In the genomic region with DNA sequence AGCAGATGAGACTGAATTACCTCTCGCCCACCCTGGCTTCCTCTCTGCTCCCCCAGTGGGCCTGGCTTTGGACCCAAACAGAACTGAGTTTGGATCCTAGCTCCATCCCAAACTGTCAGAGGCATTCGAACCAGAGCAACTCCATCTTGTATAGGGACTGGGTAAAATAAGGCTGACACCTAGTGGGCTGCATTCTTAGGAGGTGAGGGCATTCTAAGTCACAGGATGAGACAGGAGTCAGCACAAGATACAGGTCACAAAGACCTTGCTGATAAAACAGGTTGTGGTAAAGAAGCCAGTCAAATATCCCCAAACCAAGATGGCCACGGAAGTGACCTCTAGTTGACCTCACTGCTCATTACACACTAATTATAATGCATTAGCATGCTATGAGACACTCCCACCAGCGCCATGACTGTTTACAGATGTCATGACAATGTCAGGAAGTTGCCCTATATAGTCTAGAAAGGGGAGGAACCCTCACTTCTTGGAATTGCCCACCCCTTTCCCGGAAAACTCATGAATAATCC, we compare ENCODE assay signal across 1 cellular context.
A peak's percentile ranks its signal among the peaks of the same experiment; 100 is the strongest.
TF ChIP-seq lines count a peak whose summit lies in the region.

No MANE protein-coding gene starts in this region.

TF ChIP-seq in K562, 482 proteins besides CTCF, POLR2A, EP300 and RAD21 (continued from another document and continues in another):
- TF ChIP-seq, protein P1, sequence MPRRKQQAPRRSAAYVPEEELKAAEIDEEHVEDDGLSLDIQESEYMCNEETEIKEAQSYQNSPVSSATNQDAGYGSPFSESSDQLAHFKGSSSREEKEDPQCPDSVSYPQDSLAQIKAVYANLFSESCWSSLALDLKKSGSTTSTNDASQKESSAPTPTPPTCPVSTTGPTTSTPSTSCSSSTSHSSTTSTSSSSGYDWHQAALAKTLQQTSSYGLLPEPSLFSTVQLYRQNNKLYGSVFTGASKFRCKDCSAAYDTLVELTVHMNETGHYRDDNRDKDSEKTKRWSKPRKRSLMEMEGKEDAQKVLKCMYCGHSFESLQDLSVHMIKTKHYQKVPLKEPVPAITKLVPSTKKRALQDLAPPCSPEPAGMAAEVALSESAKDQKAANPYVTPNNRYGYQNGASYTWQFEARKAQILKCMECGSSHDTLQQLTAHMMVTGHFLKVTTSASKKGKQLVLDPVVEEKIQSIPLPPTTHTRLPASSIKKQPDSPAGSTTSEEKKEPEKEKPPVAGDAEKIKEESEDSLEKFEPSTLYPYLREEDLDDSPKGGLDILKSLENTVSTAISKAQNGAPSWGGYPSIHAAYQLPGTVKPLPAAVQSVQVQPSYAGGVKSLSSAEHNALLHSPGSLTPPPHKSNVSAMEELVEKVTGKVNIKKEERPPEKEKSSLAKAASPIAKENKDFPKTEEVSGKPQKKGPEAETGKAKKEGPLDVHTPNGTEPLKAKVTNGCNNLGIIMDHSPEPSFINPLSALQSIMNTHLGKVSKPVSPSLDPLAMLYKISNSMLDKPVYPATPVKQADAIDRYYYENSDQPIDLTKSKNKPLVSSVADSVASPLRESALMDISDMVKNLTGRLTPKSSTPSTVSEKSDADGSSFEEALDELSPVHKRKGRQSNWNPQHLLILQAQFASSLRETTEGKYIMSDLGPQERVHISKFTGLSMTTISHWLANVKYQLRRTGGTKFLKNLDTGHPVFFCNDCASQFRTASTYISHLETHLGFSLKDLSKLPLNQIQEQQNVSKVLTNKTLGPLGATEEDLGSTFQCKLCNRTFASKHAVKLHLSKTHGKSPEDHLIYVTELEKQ (CRISPR knock-in tag; IDR thresholded peaks at IDR 0.05), result peak; percentile 100
- TF ChIP-seq MYNN (IDR thresholded peaks at IDR 0.05), result no peak
- TF ChIP-seq MYNN (CRISPR knock-in tag; IDR thresholded peaks at IDR 0.05), result no peak
- no peak for TF ChIP-seq PHF8 (IDR thresholded peaks at IDR 0.05; ENCODE audit: borderline replicate concordance, low read length)
- TF ChIP-seq NCOA1 (IDR thresholded peaks at IDR 0.05; ENCODE audit: low read depth), result no peak
- TF ChIP-seq HEY1 (CRISPR knock-in tag; IDR thresholded peaks at IDR 0.05; ENCODE audit: borderline replicate concordance), result peak; percentile 99
- TF ChIP-seq CREBBP (IDR thresholded peaks at IDR 0.05; ENCODE audit: low read depth, low read length), result no peak
- peak; percentile 62; the same call in 1 of the 2 replicates for TF ChIP-seq JUND (IDR thresholded peaks at IDR 0.05; ENCODE audit: borderline replicate concordance, low read depth, low read length)
- TF ChIP-seq JUND (tag; IDR thresholded peaks at IDR 0.05; ENCODE audit: borderline replicate concordance, low read depth, low read length), result peak; percentile 98; the same call in 2 of the 3 replicates
- peak; percentile 97 for TF ChIP-seq ZNF253 (CRISPR knock-in tag; conservative IDR thresholded peaks at IDR 0.05)
- TF ChIP-seq ZNF146 (CRISPR knock-in tag; IDR thresholded peaks at IDR 0.05; ENCODE audit: unreplicated experiment), result no peak
- TF ChIP-seq SMARCE1 (IDR thresholded peaks at IDR 0.05), result no peak
- TF ChIP-seq NR2F6 (CRISPR knock-in tag; IDR thresholded peaks at IDR 0.05), result peak; percentile 99
- TF ChIP-seq BRD4 (IDR thresholded peaks at IDR 0.05), result no peak
- TF ChIP-seq ZNF184 (CRISPR knock-in tag; IDR thresholded peaks at IDR 0.05), result no peak
- TF ChIP-seq MXI1 (IDR thresholded peaks at IDR 0.05; ENCODE audit: low read depth, low read length), result no peak
- TF ChIP-seq ZC3H4 (CRISPR knock-in tag; IDR thresholded peaks at IDR 0.05; ENCODE audit: borderline replicate concordance), result no peak
- no peak for TF ChIP-seq FUS (optimal IDR thresholded peaks at IDR 0.05; ENCODE audit: low read depth, low read length)
- no peak for TF ChIP-seq EZH2 (IDR thresholded peaks at IDR 0.05; ENCODE audit: borderline replicate concordance, low read depth, low read length)
- no peak for TF ChIP-seq ADNP (tag; IDR thresholded peaks at IDR 0.05)
- TF ChIP-seq HDAC1 (IDR thresholded peaks at IDR 0.05), result peak in 1 of 2 experiments; percentile 26; a peak in 1 of 4 replicates
- peak; percentile 38 for TF ChIP-seq BRD9 (IDR thresholded peaks at IDR 0.05; ENCODE audit: low read depth, partially characterized antibody)
- TF ChIP-seq, protein P2, sequence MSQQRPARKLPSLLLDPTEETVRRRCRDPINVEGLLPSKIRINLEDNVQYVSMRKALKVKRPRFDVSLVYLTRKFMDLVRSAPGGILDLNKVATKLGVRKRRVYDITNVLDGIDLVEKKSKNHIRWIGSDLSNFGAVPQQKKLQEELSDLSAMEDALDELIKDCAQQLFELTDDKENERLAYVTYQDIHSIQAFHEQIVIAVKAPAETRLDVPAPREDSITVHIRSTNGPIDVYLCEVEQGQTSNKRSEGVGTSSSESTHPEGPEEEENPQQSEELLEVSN (IDR thresholded peaks at IDR 0.05; ENCODE audit: borderline replicate concordance in 1 of 2, extremely low read depth in 1 of 2, insufficient read depth in 1 of 2, insufficient read length in 1 of 2, low read depth in 1 of 2, low read length in 1 of 2, poor library complexity in 1 of 2, severe bottlenecking in 1 of 2), result no peak
- TF ChIP-seq RFX1 (IDR thresholded peaks at IDR 0.05), result peak; percentile 77
- no peak for TF ChIP-seq HMGN3 (IDR thresholded peaks at IDR 0.05; ENCODE audit: borderline replicate concordance, extremely low read depth, insufficient read length, low read depth, low read length)
- TF ChIP-seq ZNF507 (tag; conservative IDR thresholded peaks at IDR 0.05), result peak; percentile 83
- TF ChIP-seq, protein P3, sequence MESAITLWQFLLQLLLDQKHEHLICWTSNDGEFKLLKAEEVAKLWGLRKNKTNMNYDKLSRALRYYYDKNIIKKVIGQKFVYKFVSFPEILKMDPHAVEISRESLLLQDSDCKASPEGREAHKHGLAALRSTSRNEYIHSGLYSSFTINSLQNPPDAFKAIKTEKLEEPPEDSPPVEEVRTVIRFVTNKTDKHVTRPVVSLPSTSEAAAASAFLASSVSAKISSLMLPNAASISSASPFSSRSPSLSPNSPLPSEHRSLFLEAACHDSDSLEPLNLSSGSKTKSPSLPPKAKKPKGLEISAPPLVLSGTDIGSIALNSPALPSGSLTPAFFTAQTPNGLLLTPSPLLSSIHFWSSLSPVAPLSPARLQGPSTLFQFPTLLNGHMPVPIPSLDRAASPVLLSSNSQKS (CRISPR knock-in tag; IDR thresholded peaks at IDR 0.05), result peak; percentile 98
- TF ChIP-seq, protein P4, sequence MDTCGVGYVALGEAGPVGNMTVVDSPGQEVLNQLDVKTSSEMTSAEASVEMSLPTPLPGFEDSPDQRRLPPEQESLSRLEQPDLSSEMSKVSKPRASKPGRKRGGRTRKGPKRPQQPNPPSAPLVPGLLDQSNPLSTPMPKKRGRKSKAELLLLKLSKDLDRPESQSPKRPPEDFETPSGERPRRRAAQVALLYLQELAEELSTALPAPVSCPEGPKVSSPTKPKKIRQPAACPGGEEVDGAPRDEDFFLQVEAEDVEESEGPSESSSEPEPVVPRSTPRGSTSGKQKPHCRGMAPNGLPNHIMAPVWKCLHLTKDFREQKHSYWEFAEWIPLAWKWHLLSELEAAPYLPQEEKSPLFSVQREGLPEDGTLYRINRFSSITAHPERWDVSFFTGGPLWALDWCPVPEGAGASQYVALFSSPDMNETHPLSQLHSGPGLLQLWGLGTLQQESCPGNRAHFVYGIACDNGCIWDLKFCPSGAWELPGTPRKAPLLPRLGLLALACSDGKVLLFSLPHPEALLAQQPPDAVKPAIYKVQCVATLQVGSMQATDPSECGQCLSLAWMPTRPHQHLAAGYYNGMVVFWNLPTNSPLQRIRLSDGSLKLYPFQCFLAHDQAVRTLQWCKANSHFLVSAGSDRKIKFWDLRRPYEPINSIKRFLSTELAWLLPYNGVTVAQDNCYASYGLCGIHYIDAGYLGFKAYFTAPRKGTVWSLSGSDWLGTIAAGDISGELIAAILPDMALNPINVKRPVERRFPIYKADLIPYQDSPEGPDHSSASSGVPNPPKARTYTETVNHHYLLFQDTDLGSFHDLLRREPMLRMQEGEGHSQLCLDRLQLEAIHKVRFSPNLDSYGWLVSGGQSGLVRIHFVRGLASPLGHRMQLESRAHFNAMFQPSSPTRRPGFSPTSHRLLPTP (IDR thresholded peaks at IDR 0.05; ENCODE audit: borderline replicate concordance, extremely low read depth, insufficient read length), result no peak
- TF ChIP-seq, protein P5, sequence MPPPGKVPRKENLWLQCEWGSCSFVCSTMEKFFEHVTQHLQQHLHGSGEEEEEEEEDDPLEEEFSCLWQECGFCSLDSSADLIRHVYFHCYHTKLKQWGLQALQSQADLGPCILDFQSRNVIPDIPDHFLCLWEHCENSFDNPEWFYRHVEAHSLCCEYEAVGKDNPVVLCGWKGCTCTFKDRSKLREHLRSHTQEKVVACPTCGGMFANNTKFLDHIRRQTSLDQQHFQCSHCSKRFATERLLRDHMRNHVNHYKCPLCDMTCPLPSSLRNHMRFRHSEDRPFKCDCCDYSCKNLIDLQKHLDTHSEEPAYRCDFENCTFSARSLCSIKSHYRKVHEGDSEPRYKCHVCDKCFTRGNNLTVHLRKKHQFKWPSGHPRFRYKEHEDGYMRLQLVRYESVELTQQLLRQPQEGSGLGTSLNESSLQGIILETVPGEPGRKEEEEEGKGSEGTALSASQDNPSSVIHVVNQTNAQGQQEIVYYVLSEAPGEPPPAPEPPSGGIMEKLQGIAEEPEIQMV (tag; conservative IDR thresholded peaks at IDR 0.05; ENCODE audit: low read depth), result peak; percentile 98
- TF ChIP-seq CBX8 (IDR thresholded peaks at IDR 0.05; ENCODE audit: borderline replicate concordance, extremely low read depth, low read depth, low read length, poor library complexity, severe bottlenecking), result no peak
- TF ChIP-seq, protein P6, sequence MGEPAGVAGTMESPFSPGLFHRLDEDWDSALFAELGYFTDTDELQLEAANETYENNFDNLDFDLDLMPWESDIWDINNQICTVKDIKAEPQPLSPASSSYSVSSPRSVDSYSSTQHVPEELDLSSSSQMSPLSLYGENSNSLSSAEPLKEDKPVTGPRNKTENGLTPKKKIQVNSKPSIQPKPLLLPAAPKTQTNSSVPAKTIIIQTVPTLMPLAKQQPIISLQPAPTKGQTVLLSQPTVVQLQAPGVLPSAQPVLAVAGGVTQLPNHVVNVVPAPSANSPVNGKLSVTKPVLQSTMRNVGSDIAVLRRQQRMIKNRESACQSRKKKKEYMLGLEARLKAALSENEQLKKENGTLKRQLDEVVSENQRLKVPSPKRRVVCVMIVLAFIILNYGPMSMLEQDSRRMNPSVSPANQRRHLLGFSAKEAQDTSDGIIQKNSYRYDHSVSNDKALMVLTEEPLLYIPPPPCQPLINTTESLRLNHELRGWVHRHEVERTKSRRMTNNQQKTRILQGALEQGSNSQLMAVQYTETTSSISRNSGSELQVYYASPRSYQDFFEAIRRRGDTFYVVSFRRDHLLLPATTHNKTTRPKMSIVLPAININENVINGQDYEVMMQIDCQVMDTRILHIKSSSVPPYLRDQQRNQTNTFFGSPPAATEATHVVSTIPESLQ (CRISPR knock-in tag; IDR thresholded peaks at IDR 0.05), result no peak
- TF ChIP-seq KAT8 (IDR thresholded peaks at IDR 0.05; ENCODE audit: low read depth), result no peak
- no peak for TF ChIP-seq MAFK (IDR thresholded peaks at IDR 0.05; ENCODE audit: low read length)
- no peak for TF ChIP-seq RBM14 (IDR thresholded peaks at IDR 0.05; ENCODE audit: borderline replicate concordance, insufficient read depth, low read depth, low read length)
- TF ChIP-seq CCAR2 (IDR thresholded peaks at IDR 0.05; ENCODE audit: low read depth, low read length), result no peak
- TF ChIP-seq IRF2 (CRISPR knock-in tag; IDR thresholded peaks at IDR 0.05), result no peak
- TF ChIP-seq, protein P7, sequence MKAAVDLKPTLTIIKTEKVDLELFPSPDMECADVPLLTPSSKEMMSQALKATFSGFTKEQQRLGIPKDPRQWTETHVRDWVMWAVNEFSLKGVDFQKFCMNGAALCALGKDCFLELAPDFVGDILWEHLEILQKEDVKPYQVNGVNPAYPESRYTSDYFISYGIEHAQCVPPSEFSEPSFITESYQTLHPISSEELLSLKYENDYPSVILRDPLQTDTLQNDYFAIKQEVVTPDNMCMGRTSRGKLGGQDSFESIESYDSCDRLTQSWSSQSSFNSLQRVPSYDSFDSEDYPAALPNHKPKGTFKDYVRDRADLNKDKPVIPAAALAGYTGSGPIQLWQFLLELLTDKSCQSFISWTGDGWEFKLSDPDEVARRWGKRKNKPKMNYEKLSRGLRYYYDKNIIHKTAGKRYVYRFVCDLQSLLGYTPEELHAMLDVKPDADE (conservative IDR thresholded peaks at IDR 0.05; ENCODE audit: control insufficient read depth, low read depth, low read length), result no peak
- TF ChIP-seq FOXM1 (IDR thresholded peaks at IDR 0.05; ENCODE audit: low read depth), result no peak
- TF ChIP-seq FOXM1 (CRISPR knock-in tag; IDR thresholded peaks at IDR 0.05; ENCODE audit: low read depth), result no peak
- peak; percentile 98 for TF ChIP-seq ZNF785 (CRISPR knock-in tag; IDR thresholded peaks at IDR 0.05)
- TF ChIP-seq SAFB (IDR thresholded peaks at IDR 0.05; ENCODE audit: borderline replicate concordance, low read depth, low read length), result no peak
- TF ChIP-seq SUPT5H (IDR thresholded peaks at IDR 0.05), result no peak
- no peak for TF ChIP-seq CHD2 (IDR thresholded peaks at IDR 0.05; ENCODE audit: low read depth, low read length)
- TF ChIP-seq ELF4 (CRISPR knock-in tag; IDR thresholded peaks at IDR 0.05), result peak; percentile 100
- TF ChIP-seq ZNF134 (CRISPR knock-in tag; conservative IDR thresholded peaks at IDR 0.05), result peak; percentile 93
- TF ChIP-seq ZNF436 (CRISPR knock-in tag; IDR thresholded peaks at IDR 0.05), result no peak; the same call in 1 of the 2 replicates
- TF ChIP-seq, protein P8, sequence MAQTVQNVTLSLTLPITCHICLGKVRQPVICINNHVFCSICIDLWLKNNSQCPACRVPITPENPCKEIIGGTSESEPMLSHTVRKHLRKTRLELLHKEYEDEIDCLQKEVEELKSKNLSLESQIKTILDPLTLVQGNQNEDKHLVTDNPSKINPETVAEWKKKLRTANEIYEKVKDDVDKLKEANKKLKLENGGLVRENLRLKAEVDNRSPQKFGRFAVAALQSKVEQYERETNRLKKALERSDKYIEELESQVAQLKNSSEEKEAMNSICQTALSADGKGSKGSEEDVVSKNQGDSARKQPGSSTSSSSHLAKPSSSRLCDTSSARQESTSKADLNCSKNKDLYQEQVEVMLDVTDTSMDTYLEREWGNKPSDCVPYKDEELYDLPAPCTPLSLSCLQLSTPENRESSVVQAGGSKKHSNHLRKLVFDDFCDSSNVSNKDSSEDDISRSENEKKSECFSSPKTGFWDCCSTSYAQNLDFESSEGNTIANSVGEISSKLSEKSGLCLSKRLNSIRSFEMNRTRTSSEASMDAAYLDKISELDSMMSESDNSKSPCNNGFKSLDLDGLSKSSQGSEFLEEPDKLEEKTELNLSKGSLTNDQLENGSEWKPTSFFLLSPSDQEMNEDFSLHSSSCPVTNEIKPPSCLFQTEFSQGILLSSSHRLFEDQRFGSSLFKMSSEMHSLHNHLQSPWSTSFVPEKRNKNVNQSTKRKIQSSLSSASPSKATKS (CRISPR knock-in tag; IDR thresholded peaks at IDR 0.05), result peak; percentile 99
- TF ChIP-seq NRF1 (conservative IDR thresholded peaks at IDR 0.05 in 1 of 2, IDR thresholded peaks at IDR 0.05 in 1 of 2), result peak; percentile 24 to 46; a peak in 2 of 4 replicates
- TF ChIP-seq SP1 (CRISPR knock-in tag; IDR thresholded peaks at IDR 0.05), result peak; percentile 91
- TF ChIP-seq SMAD2 (IDR thresholded peaks at IDR 0.05; ENCODE audit: low read depth, low read length), result no peak
- peak; percentile 93; the same call in 1 of the 2 replicates for TF ChIP-seq ZFP30 (CRISPR knock-in tag; IDR thresholded peaks at IDR 0.05; ENCODE audit: borderline replicate concordance)
- TF ChIP-seq RCOR1 (IDR thresholded peaks at IDR 0.05; ENCODE audit: borderline replicate concordance in 1 of 2, low read depth in 2 of 2, low read length in 2 of 2), result peak in 1 of 2 experiments; percentile 56; a peak in 1 of 4 replicates
- peak; percentile 77 for TF ChIP-seq ZEB2 (IDR thresholded peaks at IDR 0.05)
- no peak for TF ChIP-seq ZC3H11A (IDR thresholded peaks at IDR 0.05; ENCODE audit: low read depth, low read length)
- TF ChIP-seq PHF21A (IDR thresholded peaks at IDR 0.05; ENCODE audit: borderline replicate concordance, low read depth), result no peak
- peak; percentile 66 for TF ChIP-seq ETV5 (CRISPR knock-in tag; IDR thresholded peaks at IDR 0.05; ENCODE audit: low read depth)
